Comparison of ENCODE assay signal across 1 cellular context in genomic region chr4:17781831-17782287, GRCh38.
TF ChIP-seq lines count a peak whose summit lies in the region.

No MANE protein-coding gene starts in this region.

TF ChIP-seq in GM12878, 131 proteins besides CTCF, POLR2A, EP300 and RAD21:
- TF ChIP-seq POLR2AphosphoS2 (IDR thresholded peaks at IDR 0.05; ENCODE audit: low read depth, low read length) (no peak), SIX5 (IDR thresholded peaks at IDR 0.05; ENCODE audit: low read depth, low read length, severe bottlenecking) (no peak), ZSCAN29 (IDR thresholded peaks at IDR 0.05) (no peak), EED (IDR thresholded peaks at IDR 0.05; ENCODE audit: low read depth) (no peak), DPF2 (IDR thresholded peaks at IDR 0.05) (no peak), RBBP5 (conservative IDR thresholded peaks at IDR 0.05) (no peak), TBL1XR1 (IDR thresholded peaks at IDR 0.05; ENCODE audit: low read depth, low read length) (no peak)
